ENCODE assay signal across 10 cellular contexts in the genomic region with DNA sequence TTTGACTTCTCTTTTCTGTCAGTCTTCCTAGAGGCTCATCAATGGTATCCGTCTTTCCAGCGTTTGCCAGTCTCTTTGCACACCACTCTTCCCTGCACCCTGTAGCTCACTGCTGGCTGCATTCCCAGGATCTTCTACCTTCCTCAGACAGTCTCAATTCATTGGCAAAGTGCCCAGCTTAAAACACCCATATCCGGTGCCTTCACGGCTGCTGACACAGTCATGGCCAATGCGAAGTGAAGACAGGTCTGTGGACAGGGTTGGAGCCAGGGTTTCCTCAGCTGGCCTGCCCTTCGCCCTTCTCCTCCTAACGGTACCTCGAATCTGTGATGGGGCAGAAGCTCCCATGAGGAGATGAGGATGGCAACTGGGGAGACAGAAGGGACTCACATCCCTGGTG. TPM values are rescaled to one million over a fixed set of nuclear protein-coding genes. Genes with fewer than 3 reads are reported as not detected.
DNase-seq lines count a peak whose midpoint lies in the region; ATAC-seq, FAIRE-seq and TF ChIP-seq lines count a peak whose summit lies in the region.
"Had no signal": no experiment of that assay in that cellular context is flagged by ENCODE, and none has a peak within 500 bp of the region (broad histone marks: within the 10 kb centered on the region; RNA-seq: fewer than 3 reads in every experiment).

No MANE protein-coding gene starts in this region.

- peaks cover 23% of the 10 kb centered on the region for H3K36me3 Mint-ChIP-seq in activated CD4-positive, alpha-beta T cell treated with anti-CD3 and anti-CD28 coated beads, Interleukin-2, amount 10 ng/mL, durations not matched to agents 24 days and 14 days (ENCODE audit: low read depth)
- H3K36me3 Mint-ChIP-seq in activated CD4-positive, alpha-beta T cell treated with anti-CD3 and anti-CD28 coated beads for 36 hours (ENCODE audit: low read depth), result peaks cover 24% of the 10 kb centered on the region
- H3K36me3 Mint-ChIP-seq in natural killer cell treated with Interleukin-12 subunit alpha and Interleukin-12 subunit beta and Interleukin-15 and Interleukin-18, amount 100 ng/mL, for 72 hours, result peaks cover 21% of the 10 kb centered on the region

- H3K9me3 ChIP-seq in transverse colon, result no peaks in the 10 kb centered on the region
- H3K9me3 ChIP-seq: upper lobe of left lung had no signal

- H3K27ac ChIP-seq in transverse colon, result no peak overlapping the region
- H3K27ac ChIP-seq: skin epidermis, upper lobe of left lung had no signal

- intact Hi-C loops in activated CD4-positive, alpha-beta T cell treated with anti-CD3 and anti-CD28 coated beads, Interleukin-2, amount 10 ng/mL, durations not matched to agents 24 days and 14 days (cut with micrococcal nuclease), result no loop called here
- intact Hi-C loops in activated CD4-positive, alpha-beta T cell treated with anti-CD3 and anti-CD28 coated beads for 36 hours (cut with DNase I, micrococcal nuclease), result no loop called here
- intact Hi-C loops in transverse colon (cut with DNase I; ENCODE audit: low total_unique reads), result no loop called here

- H3K4me3 Mint-ChIP-seq in activated CD4-positive, alpha-beta T cell treated with anti-CD3 and anti-CD28 coated beads, Interleukin-2, amount 10 ng/mL, durations not matched to agents 24 days and 14 days, result no peak overlapping the region
- H3K4me3 Mint-ChIP-seq in activated CD4-positive, alpha-beta T cell treated with anti-CD3 and anti-CD28 coated beads for 36 hours, result no peak overlapping the region
- H3K4me3 Mint-ChIP-seq in natural killer cell treated with Interleukin-12 subunit alpha and Interleukin-12 subunit beta and Interleukin-15 and Interleukin-18, amount 100 ng/mL, for 72 hours, result no peak overlapping the region

- peak; percentile 77 for FAIRE-seq in RCC 7860 (lab: Jason Lieb, UNC)

- no peak for TF ChIP-seq POLR2A in transverse colon (IDR thresholded peaks at IDR 0.05)

- H3K4me3 ChIP-seq in fibroblast of the aortic adventitia (ENCODE audit: low read depth, low read length), result no peak overlapping the region
- no peak overlapping the region for H3K4me3 ChIP-seq in transverse colon
- H3K4me3 ChIP-seq: skin epidermis, upper lobe of left lung had no signal

- H3K27me3 ChIP-seq in transverse colon, result no peaks in the 10 kb centered on the region
- H3K27me3 ChIP-seq: upper lobe of left lung had no signal

- H3K27ac Mint-ChIP-seq in activated CD4-positive, alpha-beta T cell treated with anti-CD3 and anti-CD28 coated beads, Interleukin-2, amount 10 ng/mL, durations not matched to agents 24 days and 14 days, result peak overlapping the region; percentile 13
- no peak overlapping the region for H3K27ac Mint-ChIP-seq in activated CD4-positive, alpha-beta T cell treated with anti-CD3 and anti-CD28 coated beads for 36 hours
- peak overlapping the region in 1 of 2 donors; percentile 9 for H3K27ac Mint-ChIP-seq in natural killer cell treated with Interleukin-12 subunit alpha and Interleukin-12 subunit beta and Interleukin-15 and Interleukin-18, amount 100 ng/mL, for 72 hours

- H3K4me1 ChIP-seq in transverse colon, result peaks cover 4 to 18% (median 13%) of the 10 kb centered on the region in 4 donors

- POLR2A ChIA-PET in activated CD4-positive, alpha-beta T cell treated with anti-CD3 and anti-CD28 coated beads for 36 hours (lab: Charles Lee), result interaction anchor here (0.6 to 0.7 kb wide), 2 partner anchors 45 to 63 kb away, joined by 8 to 10 read pairs; no protein-coding TSS in a partner anchor

- TF ChIP-seq EP300 in transverse colon (IDR thresholded peaks at IDR 0.05; ENCODE audit: low read depth), result no peak

- H3K36me3 ChIP-seq in transverse colon, result peaks cover 0 to 6% (median 0%) of the 10 kb centered on the region in 4 donors

- CTCF ChIA-PET in activated CD4-positive, alpha-beta T cell treated with anti-CD3 and anti-CD28 coated beads for 36 hours (lab: Charles Lee), result interaction anchor here (0.6 to 1.6 kb wide), 6 partner anchors 13 to 206 kb away, joined by 3 to 4 read pairs (median 4); no protein-coding TSS in a partner anchor

- DNase-seq in activated CD4-positive, alpha-beta T cell treated with anti-CD3 and anti-CD28 coated beads, Interleukin-2, amount 10 ng/mL, durations not matched to agents 24 days and 14 days, result no peak
- DNase-seq in activated CD4-positive, alpha-beta T cell treated with anti-CD3 and anti-CD28 coated beads for 36 hours, result no peak
- DNase-seq in RCC 7860 (ENCODE audit: low spot score) (peak; percentile 87), fibroblast of the aortic adventitia (ENCODE audit: low read depth) (peak; percentile 37), transverse colon (peak; percentile 69)
- DNase-seq in natural killer cell treated with Interleukin-12 subunit alpha and Interleukin-12 subunit beta and Interleukin-15 and Interleukin-18, amount 100 ng/mL, for 72 hours (ENCODE audit: low spot score), result no peak
- DNase-seq: upper lobe of left lung had no signal

- H3K9me3 Mint-ChIP-seq in activated CD4-positive, alpha-beta T cell treated with anti-CD3 and anti-CD28 coated beads, Interleukin-2, amount 10 ng/mL, durations not matched to agents 24 days and 14 days, result peaks cover 4% of the 10 kb centered on the region
- no peaks in the 10 kb centered on the region for H3K9me3 Mint-ChIP-seq in activated CD4-positive, alpha-beta T cell treated with anti-CD3 and anti-CD28 coated beads for 36 hours (ENCODE audit: low read depth)
- H3K9me3 Mint-ChIP-seq in natural killer cell treated with Interleukin-12 subunit alpha and Interleukin-12 subunit beta and Interleukin-15 and Interleukin-18, amount 100 ng/mL, for 72 hours, result no peaks in the 10 kb centered on the region

- in situ Hi-C loops in transverse colon (cut with MboI; ENCODE audit: low pct_ligation_motif_present in 1 of 4, low pct_unique_long_range_greater_than_20kb in 1 of 4, low sequenced_read_pairs in 3 of 4), result no loop called here

- TF ChIP-seq CTCF in fibroblast of the aortic adventitia (IDR thresholded peaks at IDR 0.05; ENCODE audit: insufficient read depth, low read length) (no peak), transverse colon (IDR thresholded peaks at IDR 0.05) (no peak)

- H3K27me3 Mint-ChIP-seq in activated CD4-positive, alpha-beta T cell treated with anti-CD3 and anti-CD28 coated beads, Interleukin-2, amount 10 ng/mL, durations not matched to agents 24 days and 14 days, result no peaks in the 10 kb centered on the region
- H3K27me3 Mint-ChIP-seq in activated CD4-positive, alpha-beta T cell treated with anti-CD3 and anti-CD28 coated beads for 36 hours, result no peaks in the 10 kb centered on the region
- no peaks in the 10 kb centered on the region for H3K27me3 Mint-ChIP-seq in natural killer cell treated with Interleukin-12 subunit alpha and Interleukin-12 subunit beta and Interleukin-15 and Interleukin-18, amount 100 ng/mL, for 72 hours

- ATAC-seq in activated CD4-positive, alpha-beta T cell treated with anti-CD3 and anti-CD28 coated beads for 36 hours, result no peak
- ATAC-seq in GM18519 (IDR thresholded peaks at IDR 0.05; ENCODE audit: low FRiP score, unreplicated experiment) (no peak), GM19324 (IDR thresholded peaks at IDR 0.05; ENCODE audit: low FRiP score, unreplicated experiment) (no peak)
- no peak for ATAC-seq in natural killer cell treated with Interleukin-12 subunit alpha and Interleukin-12 subunit beta and Interleukin-15 and Interleukin-18, amount 100 ng/mL, for 72 hours

- peaks cover 23% of the 10 kb centered on the region for H3K4me1 Mint-ChIP-seq in activated CD4-positive, alpha-beta T cell treated with anti-CD3 and anti-CD28 coated beads, Interleukin-2, amount 10 ng/mL, durations not matched to agents 24 days and 14 days
- peaks cover 33% of the 10 kb centered on the region for H3K4me1 Mint-ChIP-seq in activated CD4-positive, alpha-beta T cell treated with anti-CD3 and anti-CD28 coated beads for 36 hours
- H3K4me1 Mint-ChIP-seq in natural killer cell treated with Interleukin-12 subunit alpha and Interleukin-12 subunit beta and Interleukin-15 and Interleukin-18, amount 100 ng/mL, for 72 hours (ENCODE audit: low read depth in 2 of 2), result peaks cover 31 to 47% of the 10 kb centered on the region in 2 donors

- 19 to 50% methylated on average over 2 to 8 of the region's 8 CpGs for WGBS in transverse colon (ENCODE audit: low coverage in 1 of 2), 2 donors

RNA-seq across cellular contexts. Expression of a gene that starts 36.1 kb away (rescaled TPM):
- not detected in 2 replicates for total RNA-seq in activated CD4-positive, alpha-beta T cell treated with anti-CD3 and anti-CD28 coated beads, Interleukin-2, amount 10 ng/mL, durations not matched to agents 24 days and 14 days
- total RNA-seq in activated CD4-positive, alpha-beta T cell treated with anti-CD3 and anti-CD28 coated beads for 36 hours, result not detected
- 0.16 TPM in 1 of 2 replicates, not detected in the other for total RNA-seq in fibroblast of the aortic adventitia (ENCODE audit: low replicate concordance)
- 1 to 10 TPM in 2 of 4 donors, under 1 TPM in 1, not detected in 1; 0.60 to 2.5 (median 1.4) TPM for total RNA-seq in transverse colon
- total RNA-seq in natural killer cell treated with Interleukin-12 subunit alpha and Interleukin-12 subunit beta and Interleukin-15 and Interleukin-18, amount 100 ng/mL, for 72 hours, result not detected

RNA-seq across cellular contexts. Expression of a gene that starts 50.4 kb away (rescaled TPM):
- not detected in 2 replicates for total RNA-seq in activated CD4-positive, alpha-beta T cell treated with anti-CD3 and anti-CD28 coated beads, Interleukin-2, amount 10 ng/mL, durations not matched to agents 24 days and 14 days
- total RNA-seq in activated CD4-positive, alpha-beta T cell treated with anti-CD3 and anti-CD28 coated beads for 36 hours, result not detected
- not detected in 2 replicates for total RNA-seq in fibroblast of the aortic adventitia (ENCODE audit: low replicate concordance)
- 10 to 100 TPM in 1 of 4 donors, 1 to 10 TPM in 1, under 1 TPM in 1, not detected in 1; 0.82 to 16.1 (median 1.4) TPM for total RNA-seq in transverse colon
- total RNA-seq in natural killer cell treated with Interleukin-12 subunit alpha and Interleukin-12 subunit beta and Interleukin-15 and Interleukin-18, amount 100 ng/mL, for 72 hours, result not detected

Comparison
In these comparisons a context has a peak if more than half of its experiments do, and no peak if none do; other contexts are left out.
1. DNase-seq: peak in RCC 7860 (single experiment), fibroblast of the aortic adventitia (single experiment) and transverse colon (single experiment); none in activated CD4-positive, alpha-beta T cell treated with anti-CD3 and anti-CD28 coated beads, Interleukin-2, amount 10 ng/mL, durations not matched to agents 24 days and 14 days (single experiment), activated CD4-positive, alpha-beta T cell treated with anti-CD3 and anti-CD28 coated beads for 36 hours (single experiment) and natural killer cell treated with Interleukin-12 subunit alpha and Interleukin-12 subunit beta and Interleukin-15 and Interleukin-18, amount 100 ng/mL, for 72 hours (single experiment).